ENCODE assay signal across 1 cellular context in the genomic region with DNA sequence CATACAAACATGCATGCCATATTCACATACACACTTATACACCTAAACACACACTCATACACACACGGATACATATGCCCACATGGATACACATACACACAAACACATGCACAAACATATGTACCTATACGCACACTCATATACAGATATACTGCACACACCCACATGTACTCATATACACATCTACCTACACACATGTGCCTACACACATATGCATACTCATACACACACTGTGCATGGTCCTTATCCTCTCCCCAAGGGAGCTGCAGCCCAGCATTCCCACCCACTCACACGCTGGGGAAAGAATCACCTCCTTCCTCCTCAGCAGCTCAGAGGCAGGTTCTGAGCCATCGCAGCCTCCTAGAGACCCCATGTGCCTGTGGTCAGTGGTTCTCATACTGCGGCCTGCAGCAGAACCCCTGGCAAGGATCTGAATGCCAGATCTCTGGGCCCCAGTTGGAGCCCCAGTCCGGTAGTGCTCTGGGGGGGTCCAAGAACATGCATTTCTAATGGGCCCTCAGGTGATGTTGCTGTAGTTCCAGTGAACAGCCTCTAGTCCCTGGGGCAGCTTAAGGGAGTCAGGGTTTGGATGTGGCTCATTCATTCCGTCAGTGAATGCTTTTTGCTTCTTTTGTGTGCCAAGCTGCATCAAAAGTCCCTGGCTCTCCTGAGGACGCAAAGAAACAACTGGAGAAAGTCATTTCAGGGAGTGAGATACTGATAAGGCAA.
TF ChIP-seq lines count a peak whose summit lies in the region.

No MANE protein-coding gene starts in this region.

TF ChIP-seq in GM23338, 12 proteins besides CTCF, POLR2A, EP300 and RAD21 (continued from another document):
- TF ChIP-seq, protein P1, sequence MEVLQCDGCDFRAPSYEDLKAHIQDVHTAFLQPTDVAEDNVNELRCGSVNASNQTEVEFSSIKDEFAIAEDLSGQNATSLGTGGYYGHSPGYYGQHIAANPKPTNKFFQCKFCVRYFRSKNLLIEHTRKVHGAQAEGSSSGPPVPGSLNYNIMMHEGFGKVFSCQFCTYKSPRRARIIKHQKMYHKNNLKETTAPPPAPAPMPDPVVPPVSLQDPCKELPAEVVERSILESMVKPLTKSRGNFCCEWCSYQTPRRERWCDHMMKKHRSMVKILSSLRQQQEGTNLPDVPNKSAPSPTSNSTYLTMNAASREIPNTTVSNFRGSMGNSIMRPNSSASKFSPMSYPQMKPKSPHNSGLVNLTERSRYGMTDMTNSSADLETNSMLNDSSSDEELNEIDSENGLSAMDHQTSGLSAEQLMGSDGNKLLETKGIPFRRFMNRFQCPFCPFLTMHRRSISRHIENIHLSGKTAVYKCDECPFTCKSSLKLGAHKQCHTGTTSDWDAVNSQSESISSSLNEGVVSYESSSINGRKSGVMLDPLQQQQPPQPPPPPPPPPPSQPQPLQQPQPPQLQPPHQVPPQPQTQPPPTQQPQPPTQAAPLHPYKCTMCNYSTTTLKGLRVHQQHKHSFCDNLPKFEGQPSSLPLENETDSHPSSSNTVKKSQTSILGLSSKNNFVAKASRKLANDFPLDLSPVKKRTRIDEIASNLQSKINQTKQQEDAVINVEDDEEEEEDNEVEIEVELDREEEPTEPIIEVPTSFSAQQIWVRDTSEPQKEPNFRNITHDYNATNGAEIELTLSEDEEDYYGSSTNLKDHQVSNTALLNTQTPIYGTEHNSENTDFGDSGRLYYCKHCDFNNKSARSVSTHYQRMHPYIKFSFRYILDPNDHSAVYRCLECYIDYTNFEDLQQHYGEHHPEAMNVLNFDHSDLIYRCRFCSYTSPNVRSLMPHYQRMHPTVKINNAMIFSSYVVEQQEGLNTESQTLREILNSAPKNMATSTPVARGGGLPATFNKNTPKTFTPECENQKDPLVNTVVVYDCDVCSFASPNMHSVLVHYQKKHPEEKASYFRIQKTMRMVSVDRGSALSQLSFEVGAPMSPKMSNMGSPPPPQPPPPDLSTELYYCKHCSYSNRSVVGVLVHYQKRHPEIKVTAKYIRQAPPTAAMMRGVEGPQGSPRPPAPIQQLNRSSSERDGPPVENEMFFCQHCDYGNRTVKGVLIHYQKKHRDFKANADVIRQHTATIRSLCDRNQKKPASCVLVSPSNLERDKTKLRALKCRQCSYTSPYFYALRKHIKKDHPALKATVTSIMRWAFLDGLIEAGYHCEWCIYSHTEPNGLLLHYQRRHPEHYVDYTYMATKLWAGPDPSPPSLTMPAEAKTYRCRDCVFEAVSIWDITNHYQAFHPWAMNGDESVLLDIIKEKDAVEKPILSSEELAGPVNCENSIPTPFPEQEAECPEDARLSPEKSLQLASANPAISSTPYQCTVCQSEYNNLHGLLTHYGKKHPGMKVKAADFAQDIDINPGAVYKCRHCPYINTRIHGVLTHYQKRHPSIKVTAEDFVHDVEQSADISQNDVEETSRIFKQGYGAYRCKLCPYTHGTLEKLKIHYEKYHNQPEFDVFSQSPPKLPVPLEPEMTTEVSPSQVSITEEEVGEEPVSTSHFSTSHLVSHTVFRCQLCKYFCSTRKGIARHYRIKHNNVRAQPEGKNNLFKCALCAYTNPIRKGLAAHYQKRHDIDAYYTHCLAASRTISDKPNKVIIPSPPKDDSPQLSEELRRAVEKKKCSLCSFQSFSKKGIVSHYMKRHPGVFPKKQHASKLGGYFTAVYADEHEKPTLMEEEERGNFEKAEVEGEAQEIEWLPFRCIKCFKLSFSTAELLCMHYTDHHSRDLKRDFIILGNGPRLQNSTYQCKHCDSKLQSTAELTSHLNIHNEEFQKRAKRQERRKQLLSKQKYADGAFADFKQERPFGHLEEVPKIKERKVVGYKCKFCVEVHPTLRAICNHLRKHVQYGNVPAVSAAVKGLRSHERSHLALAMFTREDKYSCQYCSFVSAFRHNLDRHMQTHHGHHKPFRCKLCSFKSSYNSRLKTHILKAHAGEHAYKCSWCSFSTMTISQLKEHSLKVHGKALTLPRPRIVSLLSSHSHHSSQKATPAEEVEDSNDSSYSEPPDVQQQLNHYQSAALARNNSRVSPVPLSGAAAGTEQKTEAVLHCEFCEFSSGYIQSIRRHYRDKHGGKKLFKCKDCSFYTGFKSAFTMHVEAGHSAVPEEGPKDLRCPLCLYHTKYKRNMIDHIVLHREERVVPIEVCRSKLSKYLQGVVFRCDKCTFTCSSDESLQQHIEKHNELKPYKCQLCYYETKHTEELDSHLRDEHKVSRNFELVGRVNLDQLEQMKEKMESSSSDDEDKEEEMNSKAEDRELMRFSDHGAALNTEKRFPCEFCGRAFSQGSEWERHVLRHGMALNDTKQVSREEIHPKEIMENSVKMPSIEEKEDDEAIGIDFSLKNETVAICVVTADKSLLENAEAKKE (CRISPR knock-in tag; IDR thresholded peaks at IDR 0.05): no peak
- TF ChIP-seq JUNB (IDR thresholded peaks at IDR 0.05; ENCODE audit: unreplicated experiment): no peak
- TF ChIP-seq EZH2 (IDR thresholded peaks at IDR 0.05; ENCODE audit: low read depth, unreplicated experiment): no peak
- TF ChIP-seq, protein P2, sequence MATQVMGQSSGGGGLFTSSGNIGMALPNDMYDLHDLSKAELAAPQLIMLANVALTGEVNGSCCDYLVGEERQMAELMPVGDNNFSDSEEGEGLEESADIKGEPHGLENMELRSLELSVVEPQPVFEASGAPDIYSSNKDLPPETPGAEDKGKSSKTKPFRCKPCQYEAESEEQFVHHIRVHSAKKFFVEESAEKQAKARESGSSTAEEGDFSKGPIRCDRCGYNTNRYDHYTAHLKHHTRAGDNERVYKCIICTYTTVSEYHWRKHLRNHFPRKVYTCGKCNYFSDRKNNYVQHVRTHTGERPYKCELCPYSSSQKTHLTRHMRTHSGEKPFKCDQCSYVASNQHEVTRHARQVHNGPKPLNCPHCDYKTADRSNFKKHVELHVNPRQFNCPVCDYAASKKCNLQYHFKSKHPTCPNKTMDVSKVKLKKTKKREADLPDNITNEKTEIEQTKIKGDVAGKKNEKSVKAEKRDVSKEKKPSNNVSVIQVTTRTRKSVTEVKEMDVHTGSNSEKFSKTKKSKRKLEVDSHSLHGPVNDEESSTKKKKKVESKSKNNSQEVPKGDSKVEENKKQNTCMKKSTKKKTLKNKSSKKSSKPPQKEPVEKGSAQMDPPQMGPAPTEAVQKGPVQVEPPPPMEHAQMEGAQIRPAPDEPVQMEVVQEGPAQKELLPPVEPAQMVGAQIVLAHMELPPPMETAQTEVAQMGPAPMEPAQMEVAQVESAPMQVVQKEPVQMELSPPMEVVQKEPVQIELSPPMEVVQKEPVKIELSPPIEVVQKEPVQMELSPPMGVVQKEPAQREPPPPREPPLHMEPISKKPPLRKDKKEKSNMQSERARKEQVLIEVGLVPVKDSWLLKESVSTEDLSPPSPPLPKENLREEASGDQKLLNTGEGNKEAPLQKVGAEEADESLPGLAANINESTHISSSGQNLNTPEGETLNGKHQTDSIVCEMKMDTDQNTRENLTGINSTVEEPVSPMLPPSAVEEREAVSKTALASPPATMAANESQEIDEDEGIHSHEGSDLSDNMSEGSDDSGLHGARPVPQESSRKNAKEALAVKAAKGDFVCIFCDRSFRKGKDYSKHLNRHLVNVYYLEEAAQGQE (IDR thresholded peaks at IDR 0.05; ENCODE audit: unreplicated experiment): no peak
